ENCODE assay signal across 1 cellular context in genomic region chr4:88752754-88753153, GRCh38.
TF ChIP-seq lines count a peak whose summit lies in the region.

No MANE protein-coding gene starts in this region.

TF ChIP-seq in liver, 16 proteins besides CTCF, POLR2A, EP300 and RAD21 (continued from another document):
- peak; percentile 50 for TF ChIP-seq REST (IDR thresholded peaks at IDR 0.05)
